ENCODE assay signal across 1 cellular context in the genomic region with DNA sequence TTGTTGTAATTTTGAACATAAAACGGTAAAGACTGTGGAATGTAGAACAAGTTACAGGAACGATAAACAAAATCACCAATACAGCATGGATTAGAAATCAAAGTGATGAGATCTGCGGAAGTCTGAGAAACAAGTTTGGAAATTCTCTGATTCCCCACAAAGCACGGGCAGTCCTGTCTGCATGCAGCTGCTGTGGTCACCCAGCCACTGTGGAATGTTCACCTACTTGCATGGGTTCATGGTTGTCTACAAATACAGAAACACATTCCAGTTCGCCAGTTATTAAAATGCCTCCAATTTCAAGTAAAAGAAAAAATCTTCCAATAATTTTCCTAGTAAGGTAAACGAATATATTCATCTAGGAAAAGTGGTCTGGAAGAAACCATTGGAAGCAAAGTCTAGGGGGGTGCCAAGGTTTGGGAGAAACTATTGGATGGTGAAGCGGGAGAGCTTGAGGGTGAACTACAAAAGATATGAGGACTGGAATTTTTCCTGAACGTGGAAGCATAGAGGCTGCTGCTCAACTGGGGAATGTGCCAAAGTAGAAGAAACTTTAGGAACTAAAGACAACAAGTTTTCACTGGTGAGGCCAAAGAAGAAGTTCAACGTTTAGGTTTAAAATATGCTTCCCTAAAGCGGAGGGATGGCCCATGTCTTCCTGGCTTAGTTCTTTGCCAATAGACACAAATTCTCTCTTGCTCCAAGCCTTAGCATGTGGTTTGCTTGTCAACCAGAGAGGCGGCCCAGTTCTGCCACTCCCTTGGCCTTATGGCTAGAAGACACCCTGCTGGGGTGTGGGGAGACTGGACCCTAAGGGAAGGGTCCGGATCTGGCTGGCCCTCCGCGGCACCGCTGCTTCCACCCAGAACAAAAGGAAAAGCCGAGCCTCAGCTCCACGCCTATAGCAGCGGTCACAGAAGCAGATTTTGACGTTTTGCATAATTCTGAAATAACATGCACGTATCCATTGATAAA.
TF ChIP-seq lines count a peak whose summit lies in the region.

No MANE protein-coding gene starts in this region.

TF ChIP-seq in K562, 482 proteins besides CTCF, POLR2A, EP300 and RAD21 (continued from another document):
- TF ChIP-seq BRF2 (IDR thresholded peaks at IDR 0.05; ENCODE audit: borderline replicate concordance, insufficient read depth, insufficient read length) = no peak
- no peak for TF ChIP-seq ZFP1 (CRISPR knock-in tag; IDR thresholded peaks at IDR 0.05)
- no peak for TF ChIP-seq HDAC3 (IDR thresholded peaks at IDR 0.05; ENCODE audit: borderline replicate concordance, partially characterized antibody)
- TF ChIP-seq HSF4 (CRISPR knock-in tag; IDR thresholded peaks at IDR 0.05; ENCODE audit: borderline replicate concordance) = no peak
- no peak for TF ChIP-seq THAP7 (CRISPR knock-in tag; IDR thresholded peaks at IDR 0.05)
- TF ChIP-seq KAT2B (IDR thresholded peaks at IDR 0.05; ENCODE audit: low read depth, low read length) = no peak
- no peak for TF ChIP-seq SMAD2 (IDR thresholded peaks at IDR 0.05; ENCODE audit: low read depth, low read length)
- TF ChIP-seq ZNF57 (CRISPR knock-in tag; IDR thresholded peaks at IDR 0.05) = no peak
- no peak for TF ChIP-seq ZNF12 (CRISPR knock-in tag; IDR thresholded peaks at IDR 0.05)
